Comparison of ENCODE assay signal across 8 cellular contexts in genomic region chr6:34657307-34657978, GRCh38. TPM values are rescaled to one million over a fixed set of nuclear protein-coding genes. Genes with fewer than 3 reads are reported as not detected.
A peak's percentile ranks its signal among the peaks of the same experiment; 100 is the strongest.
DNase-seq lines count a peak whose midpoint lies in the region; ATAC-seq, FAIRE-seq and TF ChIP-seq lines count a peak whose summit lies in the region.

No MANE protein-coding gene starts in this region.

- H3K36me3 Mint-ChIP-seq in brain: peaks cover 18% of the 10 kb centered on the region

- no peaks in the 10 kb centered on the region for H3K27me3 Mint-ChIP-seq in brain

- no peak for TF ChIP-seq CTCF in AG04449 (IDR thresholded peaks at IDR 0.05; ENCODE audit: insufficient read depth, low read length, missing control alignments)
- no peak for TF ChIP-seq CTCF in brain (conservative IDR thresholded peaks at IDR 0.05)

- no peak for ATAC-seq in GM21390 (IDR thresholded peaks at IDR 0.05; ENCODE audit: unreplicated experiment)

- CTCF ChIA-PET in AG04449 (lab: Yijun Ruan, JAX): interaction anchor here (0.7 to 1.3 kb wide), 4 partner anchors 9 to 330 kb away, joined by 3 to 4 read pairs (median 4); no protein-coding TSS in a partner anchor

- H3K4me3 Mint-ChIP-seq in brain: peak overlapping the region; percentile 14 to 85 (median 73)

- POLR2A ChIA-PET in AG04449 (lab: Yijun Ruan, JAX): interaction anchor here (0.7 to 1.1 kb wide), 2 partner anchors 39 to 46 kb away, joined by 3 read pairs; partner anchors contain the start of gene ILRUN

- peak; percentile 77 for FAIRE-seq in GM18507 (lab: Jason Lieb, UNC)
- peak; percentile 93 for FAIRE-seq in islet of Langerhans (lab: Jason Lieb, UNC)

- no peaks in the 10 kb centered on the region for H3K9me3 Mint-ChIP-seq in brain

- H3K4me3 ChIP-seq in AG04449 (ENCODE audit: low read depth, low read length): peak overlapping the region; percentile 54

- H3K27ac Mint-ChIP-seq in brain: peak overlapping the region; percentile 8 to 95 (median 84)

- peaks cover 40% of the 10 kb centered on the region for H3K4me1 Mint-ChIP-seq in brain

- DNase-seq in AG04449 (ENCODE audit: low read depth, low spot score) (peak; percentile 47), GM18507 (ENCODE audit: extremely low spot score, insufficient read length, low read depth) (no peak), NCI-H748 (lab: John Stamatoyannopoulos, UW; ENCODE audit: unreplicated experiment) (peak; percentile 65), smooth muscle cell of the brain vasculature (ENCODE audit: low read depth, low spot score) (peak; percentile 58), NCI-H1436 treated with DMSO at 0.1 percent for 48 hours (lab: John Stamatoyannopoulos, UW) (no peak)

RNA-seq across cellular contexts. Expression of gene ILRUN, which starts 39.1 kb away (rescaled TPM):
- 98.7 TPM for polyA plus RNA-seq in brain (ENCODE audit: insufficient read depth, low read depth, low replicate concordance)

Comparison
In these comparisons a context has a peak if more than half of its experiments do, and no peak if none do; other contexts are left out.
1. DNase-seq: peak in AG04449 (single experiment), NCI-H748 (single experiment) and smooth muscle cell of the brain vasculature (single experiment); none in GM18507 (single experiment) and NCI-H1436 treated with DMSO at 0.1 percent for 48 hours (single experiment).